ENCODE assay signal across 11 cellular contexts in genomic region chr3:46701211-46701939, GRCh38. TPM values are rescaled to one million over a fixed set of nuclear protein-coding genes. Genes with fewer than 3 reads are reported as not detected.
DNase-seq lines count a peak whose midpoint lies in the region; TF ChIP-seq lines count a peak whose summit lies in the region.
"Had no signal": no experiment of that assay in that cellular context is flagged by ENCODE, and none has a peak within 500 bp of the region (broad histone marks: within the 10 kb centered on the region; RNA-seq: fewer than 3 reads in every experiment).

Gene TMIE, plus strand, starts transcription at chr3:46701392. Its CDS starts 96 bp downstream, at chr3:46701488.

- H3K18ac ChIP-seq in neuronal stem cell (ENCODE audit: low read length) = peak within 1 kb of the TSS; percentile 73

- peaks cover 0 to 4% (median 0%) of the 10 kb centered on the region in 7 donors for H3K9me3 Mint-ChIP-seq in CD14-positive monocyte
- H3K9me3 Mint-ChIP-seq in activated T-helper 2 cell treated with anti-CD3 and anti-CD28 coated beads, Interferon-gamma antibody, Interleukin-2, Interleukin-4, amounts not matched to agents 10 μg/mL and 5 μg/mL and 100 μg/mL, durations not matched to agents 14 hours and 24 hours and 36 hours = no peaks in the 10 kb centered on the region

- no peak for TF ChIP-seq POLR2A in esophagus squamous epithelium (IDR thresholded peaks at IDR 0.05)

- H3K27ac ChIP-seq in HUES48 (ENCODE audit: low read depth, low read length) = no peak within 1 kb of the TSS
- peak within 1 kb of the TSS in 1 of 4 donors; percentile 39 for H3K27ac ChIP-seq in esophagus squamous epithelium
- no peak within 1 kb of the TSS for H3K27ac ChIP-seq in neuronal stem cell (replicated peaks; ENCODE audit: low read length)
- H3K27ac ChIP-seq: neutrophil had no signal

- H4K91ac ChIP-seq in neuronal stem cell (ENCODE audit: low read depth, low read length, poor library complexity) = no peak within 1 kb of the TSS

- peaks cover 0 to 6% of the 10 kb centered on the region in 2 donors for H3K36me3 Mint-ChIP-seq in CD14-positive monocyte
- H3K36me3 Mint-ChIP-seq in activated T-helper 2 cell treated with anti-CD3 and anti-CD28 coated beads, Interferon-gamma antibody, Interleukin-2, Interleukin-4, amounts not matched to agents 10 μg/mL and 5 μg/mL and 100 μg/mL, durations not matched to agents 14 hours and 24 hours and 36 hours (ENCODE audit: low read depth) = no peaks in the 10 kb centered on the region

- H3K4me1 ChIP-seq in HUES48 (ENCODE audit: control insufficient read depth, insufficient read depth, low read length) (no peaks in the 10 kb centered on the region), esophagus squamous epithelium (peaks cover 17 to 45% (median 21%) of the 10 kb centered on the region in 3 donors), neuronal stem cell (ENCODE audit: control insufficient read depth in 2 of 2, insufficient read depth in 1 of 2, low read depth in 1 of 2, low read length in 2 of 2) (peaks cover 2 to 6% of the 10 kb centered on the region in 2 donors)

- peak within 1 kb of the TSS; percentile 66 for H2AK5ac ChIP-seq in neuronal stem cell (ENCODE audit: low read depth, low read length)

- H3K4me3 ChIP-seq in HUES48 (ENCODE audit: low read depth, low read length) (peak within 1 kb of the TSS; percentile 49), esophagus squamous epithelium (peak within 1 kb of the TSS in 3 of 4 donors; percentile 28 to 63 (median 43)), neuronal stem cell (ENCODE audit: low read length in 2 of 2) (peak within 1 kb of the TSS in 1 of 2 donors; percentile 66)

- no peaks in the 10 kb centered on the region for H3K9me3 ChIP-seq in HUES48 (ENCODE audit: control insufficient read depth, insufficient read depth, low read length)
- H3K9me3 ChIP-seq in esophagus squamous epithelium = no peaks in the 10 kb centered on the region
- no peaks in the 10 kb centered on the region for H3K9me3 ChIP-seq in neuronal stem cell (replicated peaks in 1 of 2; ENCODE audit: control insufficient read depth in 2 of 2, insufficient read depth in 1 of 2, low read depth in 1 of 2, low read length in 2 of 2)
- H3K9me3 ChIP-seq: neutrophil had no signal

- no peak within 1 kb of the TSS for H2BK15ac ChIP-seq in neuronal stem cell (ENCODE audit: low read length)

- H3K27me3 ChIP-seq in HUES48 (ENCODE audit: control insufficient read depth, insufficient read depth, low read length) (peaks cover 23% of the 10 kb centered on the region), esophagus squamous epithelium (peaks cover 0 to 29% (median 0%) of the 10 kb centered on the region in 4 donors), neuronal stem cell (ENCODE audit: control insufficient read depth in 3 of 3, insufficient read depth in 3 of 3, low read depth in 1 of 3, low read length in 3 of 3) (peaks cover 0 to 38% (median 6%) of the 10 kb centered on the region in 3 experiments)

- TF ChIP-seq CTCF in CD14-positive monocyte (IDR thresholded peaks at IDR 0.05) (no peak), esophagus squamous epithelium (IDR thresholded peaks at IDR 0.05) (no peak)

- H3K4me3 Mint-ChIP-seq in CD14-positive monocyte = peak within 1 kb of the TSS; percentile 39 to 76
- no peak within 1 kb of the TSS for H3K4me3 Mint-ChIP-seq in activated T-helper 2 cell treated with anti-CD3 and anti-CD28 coated beads, Interferon-gamma antibody, Interleukin-2, Interleukin-4, amounts not matched to agents 10 μg/mL and 5 μg/mL and 100 μg/mL, durations not matched to agents 14 hours and 24 hours and 36 hours (ENCODE audit: low read depth)

- peaks cover 29 to 42% (median 41%) of the 10 kb centered on the region in 3 donors for H3K27me3 Mint-ChIP-seq in CD14-positive monocyte (ENCODE audit: low read depth in 3 of 3)
- H3K27me3 Mint-ChIP-seq in activated T-helper 2 cell treated with anti-CD3 and anti-CD28 coated beads, Interferon-gamma antibody, Interleukin-2, Interleukin-4, amounts not matched to agents 10 μg/mL and 5 μg/mL and 100 μg/mL, durations not matched to agents 14 hours and 24 hours and 36 hours (ENCODE audit: low read depth) = peaks cover 27% of the 10 kb centered on the region

- intact Hi-C loops in CD14-positive monocyte (cut with micrococcal nuclease) = loop anchor here in 1 of 2 donors (10.0 kb wide), 1 partner anchor 623 kb away; no protein-coding TSS in a partner anchor
- intact Hi-C loops in esophagus squamous epithelium (cut with DNase I) = no loop called here
- intact Hi-C loops in activated T-helper 2 cell treated with anti-CD3 and anti-CD28 coated beads, Interferon-gamma antibody, Interleukin-2, Interleukin-4, amounts not matched to agents 10 μg/mL and 5 μg/mL and 100 μg/mL, durations not matched to agents 14 hours and 24 hours and 36 hours (cut with micrococcal nuclease) = no loop called here

- H3K14ac ChIP-seq in neuronal stem cell (ENCODE audit: low read length) = no peak within 1 kb of the TSS

- peaks cover 33% of the 10 kb centered on the region for H3K4me1 Mint-ChIP-seq in CD14-positive monocyte
- H3K4me1 Mint-ChIP-seq in activated T-helper 2 cell treated with anti-CD3 and anti-CD28 coated beads, Interferon-gamma antibody, Interleukin-2, Interleukin-4, amounts not matched to agents 10 μg/mL and 5 μg/mL and 100 μg/mL, durations not matched to agents 14 hours and 24 hours and 36 hours (ENCODE audit: low read depth) = peaks cover 1% of the 10 kb centered on the region

- H2BK120ac ChIP-seq in neuronal stem cell (ENCODE audit: low read depth, low read length) = no peak within 1 kb of the TSS

- H3K36me3 ChIP-seq in HUES48 (ENCODE audit: control insufficient read depth, insufficient read depth, low read length) (no peaks in the 10 kb centered on the region), esophagus squamous epithelium (no peaks in the 10 kb centered on the region), neuronal stem cell (replicated peaks in 1 of 2; ENCODE audit: control insufficient read depth in 2 of 2, insufficient read depth in 2 of 2, low read length in 2 of 2) (no peaks in the 10 kb centered on the region)
- H3K36me3 ChIP-seq: neutrophil had no signal

- H3K9ac ChIP-seq in HUES48 (ENCODE audit: low read depth, low read length) (no peak within 1 kb of the TSS), neuronal stem cell (ENCODE audit: low read depth, low read length, poor library complexity) (peak within 1 kb of the TSS; percentile 70)

- H2BK5ac ChIP-seq in neuronal stem cell (ENCODE audit: low read length) = no peak within 1 kb of the TSS

- no peak within 1 kb of the TSS for H3K23ac ChIP-seq in neuronal stem cell (ENCODE audit: low read depth, low read length, poor library complexity)

- peak within 1 kb of the TSS in 1 of 7 donors; percentile 48 for H3K27ac Mint-ChIP-seq in CD14-positive monocyte
- H3K27ac Mint-ChIP-seq in activated T-helper 2 cell treated with anti-CD3 and anti-CD28 coated beads, Interferon-gamma antibody, Interleukin-2, Interleukin-4, amounts not matched to agents 10 μg/mL and 5 μg/mL and 100 μg/mL, durations not matched to agents 14 hours and 24 hours and 36 hours = no peak within 1 kb of the TSS

- no peak within 1 kb of the TSS for H3K4ac ChIP-seq in neuronal stem cell (ENCODE audit: low read length)

- peak within 1 kb of the TSS; percentile 46 for H3K4me2 ChIP-seq in neuronal stem cell (ENCODE audit: insufficient read depth, low read length, poor library complexity, severe bottlenecking)

- no CpG with 5 or more reads among the region's 51 CpGs for WGBS in esophagus squamous epithelium, 2 donors
- no CpG with 5 or more reads among the region's 51 CpGs for WGBS in neuronal stem cell (ENCODE audit: extremely low coverage in 2 of 2, insufficient read length in 2 of 2, insufficient replicate concordance in 1 of 2), 2 donors

- no peak within 1 kb of the TSS for H2BK12ac ChIP-seq in neuronal stem cell (ENCODE audit: low read length)

- no peak within 1 kb of the TSS for H4K8ac ChIP-seq in neuronal stem cell (ENCODE audit: low read depth, low read length)

- peak within 1 kb of the TSS; percentile 76 for H2AFZ ChIP-seq in neuronal stem cell (ENCODE audit: low read length)

- H3K79me1 ChIP-seq in neuronal stem cell (ENCODE audit: low read depth, low read length) = no peaks in the 10 kb centered on the region

- DNase-seq in CD14-positive monocyte (ENCODE audit: low spot score) (no peak), esophagus squamous epithelium (lab: John Stamatoyannopoulos, UW) (no peak), neuronal stem cell (ENCODE audit: low spot score) (no peak), occipital lobe (lab: John Stamatoyannopoulos, UW) (no peak), HT-29 (ENCODE audit: low spot score) (no peak), SKM-1 treated with dmso at 0.1 percent for 144 hours (lab: John Stamatoyannopoulos, UW; ENCODE audit: unreplicated experiment) (no peak)
- no peak for DNase-seq in activated T-helper 2 cell treated with anti-CD3 and anti-CD28 coated beads, Interferon-gamma antibody, Interleukin-2, Interleukin-4, amounts not matched to agents 10 μg/mL and 5 μg/mL and 100 μg/mL, durations not matched to agents 14 hours and 24 hours and 36 hours (ENCODE audit: low spot score)
- DNase-seq: erythroblast, GOT3 had no signal

RNA-seq across cellular contexts. Expression of gene TMIE, which starts in this region (rescaled TPM):
- polyA plus RNA-seq in CD14-positive monocyte = not detected
- total RNA-seq in esophagus squamous epithelium (1 to 10 TPM in 1 of 4 donors, under 1 TPM in 3; 0.18 to 1.1 (median 0.61) TPM), occipital lobe (2.5 TPM)
- polyA plus RNA-seq in neuronal stem cell (2013, experiment 1 of 2) = 0.26 TPM
- polyA plus RNA-seq in neuronal stem cell (2013, experiment 2 of 2) = 0.30 TPM
- 0.16 and 0.18 TPM in 2 replicates for total RNA-seq in HT-29 (2014; rRNA removed; shearing (Covaris generic))
- not detected in 2 replicates for total RNA-seq in activated T-helper 2 cell treated with anti-CD3 and anti-CD28 coated beads, Interferon-gamma antibody, Interleukin-2, Interleukin-4, amounts not matched to agents 10 μg/mL and 5 μg/mL and 100 μg/mL, durations not matched to agents 14 hours and 24 hours and 36 hours
